25 cellular contexts compared by ENCODE assay signal in the genomic region with DNA sequence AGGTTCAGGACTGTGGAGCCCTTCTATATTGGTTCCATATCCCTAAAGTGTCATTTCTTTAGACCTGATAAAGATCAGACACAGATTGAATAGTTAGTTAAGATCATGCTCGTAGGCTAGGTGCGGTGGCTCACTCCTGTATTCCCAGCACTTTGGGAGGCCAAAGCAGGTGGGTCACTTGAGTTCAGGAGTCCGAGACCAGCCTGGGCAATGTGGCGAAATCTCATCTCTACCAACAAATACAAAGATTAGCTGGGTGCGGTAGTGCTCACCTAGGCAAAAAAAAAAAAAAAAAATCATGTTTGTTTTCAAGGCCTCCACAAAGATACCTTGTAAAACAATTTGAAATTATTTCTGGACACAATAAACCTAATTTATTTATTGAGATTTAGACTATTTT.
"Had no signal": no experiment of that assay in that cellular context is flagged by ENCODE, and none has a peak within 500 bp of the region (broad histone marks: within the 10 kb centered on the region; RNA-seq: fewer than 3 reads in every experiment).

No MANE protein-coding gene starts in this region.

- DNase-seq: colonic mucosa; cortex of kidney; effector CD8-positive, alpha-beta T cell; effector memory CD8-positive, alpha-beta T cell; endodermal cell; erythroblast; esophagus squamous epithelium; foreskin fibroblast; foreskin melanocyte; heart left ventricle; hypothalamus; immature natural killer cell; islet precursor cell; kidney; kidney glomerular epithelial cell; left ventricle myocardium inferior; lower lobe of right lung; mesenchymal stem cell; mucosa of descending colon; naive B cell had no signal

- H3K4me2 ChIP-seq: hepatocyte had no signal

- H3K9me3 ChIP-seq: colonic mucosa, esophagus squamous epithelium, gastroesophageal sphincter, heart left ventricle, left ventricle myocardium inferior, lower lobe of right lung, mucosa of descending colon had no signal

- H3K4me1 ChIP-seq: colonic mucosa had no signal

- H3K27ac ChIP-seq: colonic mucosa, epithelial cell of prostate, esophagus squamous epithelium, gastroesophageal sphincter, heart left ventricle, hepatocyte, left ventricle myocardium inferior, lower lobe of right lung had no signal

- H3K27me3 ChIP-seq: colonic mucosa, esophagus squamous epithelium, gastroesophageal sphincter, heart left ventricle, hepatocyte had no signal

- ATAC-seq: effector memory CD8-positive, alpha-beta T cell; esophagus mucosa; gastroesophageal sphincter; heart left ventricle; lower lobe of right lung; mucosa of descending colon had no signal

- H3K4me3 ChIP-seq: colonic mucosa, esophagus squamous epithelium, gastroesophageal sphincter, heart left ventricle, hepatocyte, left ventricle myocardium inferior, lower lobe of right lung, mucosa of descending colon had no signal

- H2AFZ ChIP-seq: hepatocyte had no signal

- FAIRE-seq: endometrium, kidney had no signal
